ENCODE assay signal across 23 cellular contexts in the genomic region with DNA sequence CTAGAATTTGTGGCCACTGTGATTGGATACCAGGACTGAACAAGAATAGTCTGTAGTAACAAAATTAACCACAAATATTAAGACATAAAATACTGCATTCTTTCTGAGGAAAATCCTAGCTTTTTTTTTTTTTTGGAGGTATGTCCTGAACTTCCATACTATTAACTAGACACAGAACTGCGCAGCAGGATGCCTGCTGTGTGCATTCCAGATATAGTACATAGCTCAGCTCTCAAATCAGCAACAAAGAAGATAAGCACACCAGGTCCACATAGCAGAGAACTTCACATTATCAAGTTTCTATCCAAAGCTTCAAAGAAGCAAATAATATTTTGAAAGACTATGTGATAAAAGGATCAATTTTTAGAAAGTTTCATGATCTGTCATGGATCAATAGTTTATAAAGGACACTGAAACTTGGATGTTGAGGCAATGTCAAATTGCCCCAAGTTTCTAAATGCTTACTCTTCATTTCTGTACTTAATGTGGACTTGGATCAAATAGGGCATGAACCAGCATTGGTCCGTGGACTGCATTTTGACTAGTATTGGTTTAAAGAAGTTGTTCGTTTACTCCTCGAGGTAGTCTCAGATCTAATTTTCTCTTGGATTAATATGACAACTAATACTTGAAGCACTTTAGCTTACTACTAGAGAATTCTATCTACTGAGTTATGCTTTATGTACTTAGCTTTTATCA. TPM values are rescaled to one million over a fixed set of nuclear protein-coding genes. Genes with fewer than 3 reads are reported as not detected.
DNase-seq lines count a peak whose midpoint lies in the region; ATAC-seq and TF ChIP-seq lines count a peak whose summit lies in the region.
"Had no signal": no experiment of that assay in that cellular context is flagged by ENCODE, and none has a peak within 500 bp of the region (broad histone marks: within the 10 kb centered on the region; RNA-seq: fewer than 3 reads in every experiment).

No MANE protein-coding gene starts in this region.

- ATAC-seq in activated naive CD4-positive, alpha-beta T cell treated with anti-CD3 and anti-CD28 coated beads, Interleukin-2, amount 50 U/mL, for 72 hours, result no peak
- ATAC-seq in natural killer cell treated with Interleukin-12 subunit alpha and Interleukin-12 subunit beta and Interleukin-15 and Interleukin-18, amount 100 ng/mL, for 72 hours, result no peak
- ATAC-seq in natural killer cell (no peak), left ventricle myocardium superior (peak; percentile 82), HG03135 (IDR thresholded peaks at IDR 0.05; ENCODE audit: unreplicated experiment) (no peak)
- no peak for ATAC-seq in activated CD4-positive, alpha-beta T cell treated with anti-CD3 and anti-CD28 coated beads for 36 hours
- ATAC-seq: PC-3 had no signal

- H3K36me3 Mint-ChIP-seq in activated naive CD4-positive, alpha-beta T cell treated with anti-CD3 and anti-CD28 coated beads for 36 hours (ENCODE audit: low read depth), result peaks cover 79% of the 10 kb centered on the region
- peaks cover 44 to 73% of the 10 kb centered on the region in 2 donors for H3K36me3 Mint-ChIP-seq in activated naive CD4-positive, alpha-beta T cell treated with anti-CD3 and anti-CD28 coated beads, Interleukin-2, amount 50 U/mL, for 72 hours
- peaks cover 63% of the 10 kb centered on the region for H3K36me3 Mint-ChIP-seq in natural killer cell treated with Interleukin-12 subunit alpha and Interleukin-12 subunit beta and Interleukin-15 and Interleukin-18, amount 100 ng/mL, for 72 hours
- H3K36me3 Mint-ChIP-seq in natural killer cell, result peaks cover 18% of the 10 kb centered on the region
- H3K36me3 Mint-ChIP-seq in activated CD4-positive, alpha-beta T cell treated with anti-CD3 and anti-CD28 coated beads for 36 hours (ENCODE audit: low read depth), result peaks cover 77% of the 10 kb centered on the region

- H3K27ac Mint-ChIP-seq in activated naive CD4-positive, alpha-beta T cell treated with anti-CD3 and anti-CD28 coated beads for 36 hours, result peak overlapping the region; percentile 30
- no peak overlapping the region for H3K27ac Mint-ChIP-seq in activated naive CD4-positive, alpha-beta T cell treated with anti-CD3 and anti-CD28 coated beads, Interleukin-2, amount 50 U/mL, for 72 hours
- H3K27ac Mint-ChIP-seq in natural killer cell treated with Interleukin-12 subunit alpha and Interleukin-12 subunit beta and Interleukin-15 and Interleukin-18, amount 100 ng/mL, for 72 hours, result peak overlapping the region; percentile 10 to 44
- no peak overlapping the region for H3K27ac Mint-ChIP-seq in natural killer cell
- H3K27ac Mint-ChIP-seq in activated CD4-positive, alpha-beta T cell treated with anti-CD3 and anti-CD28 coated beads for 36 hours, result no peak overlapping the region
- H3K27ac Mint-ChIP-seq: CD4-positive, alpha-beta T cell; HFFc6; IgD-negative memory B cell had no signal

- DNase-seq in activated naive CD4-positive, alpha-beta T cell treated with anti-CD3 and anti-CD28 coated beads for 36 hours, result no peak
- no peak for DNase-seq in activated naive CD4-positive, alpha-beta T cell treated with anti-CD3 and anti-CD28 coated beads, Interleukin-2, amount 50 U/mL, for 72 hours (ENCODE audit: low spot score in 2 of 2)
- no peak for DNase-seq in natural killer cell treated with Interleukin-12 subunit alpha and Interleukin-12 subunit beta and Interleukin-15 and Interleukin-18, amount 100 ng/mL, for 72 hours (ENCODE audit: low spot score)
- no peak for DNase-seq in natural killer cell
- no peak for DNase-seq in left ventricle myocardium superior
- DNase-seq in activated CD4-positive, alpha-beta T cell treated with anti-CD3 and anti-CD28 coated beads for 36 hours, result no peak
- DNase-seq: BE2C; Caco-2; CD4-positive, alpha-beta T cell; DMS153; GDM1; H7; HFFc6; Kasumi-1; MM.1S; NCI-H1092; NCI-H146; NCI-H2029 treated with DMSO at 0.1 percent for 48 hours; NCI-H2171; NCI-H526; PC-3 had no signal

- intact Hi-C loops in activated naive CD4-positive, alpha-beta T cell treated with anti-CD3 and anti-CD28 coated beads for 36 hours (cut with micrococcal nuclease), result no loop called here
- intact Hi-C loops in natural killer cell (cut with micrococcal nuclease), result no loop called here
- intact Hi-C loops in left ventricle myocardium superior (cut with micrococcal nuclease), result no loop called here
- intact Hi-C loops in activated CD4-positive, alpha-beta T cell treated with anti-CD3 and anti-CD28 coated beads for 36 hours (cut with DNase I, micrococcal nuclease), result no loop called here

- peaks cover 46% of the 10 kb centered on the region for H3K4me1 Mint-ChIP-seq in activated naive CD4-positive, alpha-beta T cell treated with anti-CD3 and anti-CD28 coated beads for 36 hours (ENCODE audit: low read depth)
- peaks cover 12 to 19% of the 10 kb centered on the region in 2 donors for H3K4me1 Mint-ChIP-seq in natural killer cell treated with Interleukin-12 subunit alpha and Interleukin-12 subunit beta and Interleukin-15 and Interleukin-18, amount 100 ng/mL, for 72 hours (ENCODE audit: low read depth in 2 of 2)
- no peaks in the 10 kb centered on the region for H3K4me1 Mint-ChIP-seq in natural killer cell
- H3K4me1 Mint-ChIP-seq in activated CD4-positive, alpha-beta T cell treated with anti-CD3 and anti-CD28 coated beads for 36 hours, result peaks cover 32% of the 10 kb centered on the region
- H3K4me1 Mint-ChIP-seq: IgD-negative memory B cell had no signal

- H3K4me3 Mint-ChIP-seq in activated naive CD4-positive, alpha-beta T cell treated with anti-CD3 and anti-CD28 coated beads for 36 hours, result no peak overlapping the region
- H3K4me3 Mint-ChIP-seq in natural killer cell treated with Interleukin-12 subunit alpha and Interleukin-12 subunit beta and Interleukin-15 and Interleukin-18, amount 100 ng/mL, for 72 hours, result no peak overlapping the region
- H3K4me3 Mint-ChIP-seq in natural killer cell, result no peak overlapping the region
- H3K4me3 Mint-ChIP-seq in activated CD4-positive, alpha-beta T cell treated with anti-CD3 and anti-CD28 coated beads for 36 hours, result no peak overlapping the region
- H3K4me3 Mint-ChIP-seq: CD4-positive, alpha-beta T cell; HFFc6; IgD-negative memory B cell had no signal

- POLR2A ChIA-PET in activated CD4-positive, alpha-beta T cell treated with anti-CD3 and anti-CD28 coated beads for 36 hours (lab: Charles Lee), result interaction anchor here (1.0 to 2.2 kb wide), 3 partner anchors 10 to 156 kb away, joined by 3 to 11 read pairs (median 4); partner anchors contain the start of gene NAMPT

- no peaks in the 10 kb centered on the region for H3K27me3 Mint-ChIP-seq in activated naive CD4-positive, alpha-beta T cell treated with anti-CD3 and anti-CD28 coated beads for 36 hours (ENCODE audit: low read depth)
- H3K27me3 Mint-ChIP-seq in natural killer cell treated with Interleukin-12 subunit alpha and Interleukin-12 subunit beta and Interleukin-15 and Interleukin-18, amount 100 ng/mL, for 72 hours, result no peaks in the 10 kb centered on the region
- H3K27me3 Mint-ChIP-seq in natural killer cell (ENCODE audit: low read depth in 2 of 2), result no peaks in the 10 kb centered on the region
- no peaks in the 10 kb centered on the region for H3K27me3 Mint-ChIP-seq in activated CD4-positive, alpha-beta T cell treated with anti-CD3 and anti-CD28 coated beads for 36 hours
- H3K27me3 Mint-ChIP-seq: CD4-positive, alpha-beta T cell; IgD-negative memory B cell had no signal

- no peaks in the 10 kb centered on the region for H3K9me3 Mint-ChIP-seq in activated naive CD4-positive, alpha-beta T cell treated with anti-CD3 and anti-CD28 coated beads for 36 hours
- no peaks in the 10 kb centered on the region for H3K9me3 Mint-ChIP-seq in activated naive CD4-positive, alpha-beta T cell treated with anti-CD3 and anti-CD28 coated beads, Interleukin-2, amount 50 U/mL, for 72 hours
- H3K9me3 Mint-ChIP-seq in natural killer cell treated with Interleukin-12 subunit alpha and Interleukin-12 subunit beta and Interleukin-15 and Interleukin-18, amount 100 ng/mL, for 72 hours, result no peaks in the 10 kb centered on the region
- H3K9me3 Mint-ChIP-seq in natural killer cell, result no peaks in the 10 kb centered on the region
- H3K9me3 Mint-ChIP-seq in activated CD4-positive, alpha-beta T cell treated with anti-CD3 and anti-CD28 coated beads for 36 hours (ENCODE audit: low read depth), result no peaks in the 10 kb centered on the region
- H3K9me3 Mint-ChIP-seq: CD4-positive, alpha-beta T cell; HFFc6; IgD-negative memory B cell had no signal

- CTCF ChIA-PET in activated naive CD4-positive, alpha-beta T cell treated with anti-CD3 and anti-CD28 coated beads for 36 hours (lab: Charles Lee), result interaction anchor here (0.6 to 1.2 kb wide), 4 partner anchors 9 to 193 kb away, joined by 3 to 4 read pairs (median 3); no protein-coding TSS in a partner anchor
- CTCF ChIA-PET in activated CD4-positive, alpha-beta T cell treated with anti-CD3 and anti-CD28 coated beads for 36 hours (lab: Charles Lee), result interaction anchor here (0.9 to 3.0 kb wide), 5 partner anchors 8 to 193 kb away, joined by 3 to 13 read pairs (median 4); no protein-coding TSS in a partner anchor

- TF ChIP-seq CTCF in natural killer cell (IDR thresholded peaks at IDR 0.05), result no peak

RNA-seq across cellular contexts. Expression of gene NAMPT, which starts 15.4 kb away (rescaled TPM):
- total RNA-seq in activated naive CD4-positive, alpha-beta T cell treated with anti-CD3 and anti-CD28 coated beads for 36 hours, result 1,000 to 10,000 TPM in 1 of 2 experiments, 100 to 1,000 TPM in 1; 932 to 1,015 TPM
- total RNA-seq in activated naive CD4-positive, alpha-beta T cell treated with anti-CD3 and anti-CD28 coated beads, Interleukin-2, amount 50 U/mL, for 72 hours, result 100 to 1,000 TPM; 334 to 524 TPM
- total RNA-seq in natural killer cell treated with Interleukin-12 subunit alpha and Interleukin-12 subunit beta and Interleukin-15 and Interleukin-18, amount 100 ng/mL, for 72 hours, result 100 to 1,000 TPM; 283 to 446 TPM
- total RNA-seq in natural killer cell (100 to 1,000 TPM; 194 to 414 (median 270) TPM), left ventricle myocardium superior (198 TPM)
- 1,000 to 10,000 TPM in 1 of 2 experiments, 100 to 1,000 TPM in 1; 825 to 1,205 TPM for total RNA-seq in activated CD4-positive, alpha-beta T cell treated with anti-CD3 and anti-CD28 coated beads for 36 hours

Comparison
In these comparisons a context has a peak if more than half of its experiments do, and no peak if none do; other contexts are left out.
1. H3K27ac Mint-ChIP-seq: peak in activated naive CD4-positive, alpha-beta T cell treated with anti-CD3 and anti-CD28 coated beads for 36 hours (single experiment) and natural killer cell treated with Interleukin-12 subunit alpha and Interleukin-12 subunit beta and Interleukin-15 and Interleukin-18, amount 100 ng/mL, for 72 hours (2 of 2); none in activated naive CD4-positive, alpha-beta T cell treated with anti-CD3 and anti-CD28 coated beads, Interleukin-2, amount 50 U/mL, for 72 hours (0 of 2), natural killer cell (0 of 2) and activated CD4-positive, alpha-beta T cell treated with anti-CD3 and anti-CD28 coated beads for 36 hours (single experiment).